1 cellular context compared by ENCODE assay signal in the genomic region with DNA sequence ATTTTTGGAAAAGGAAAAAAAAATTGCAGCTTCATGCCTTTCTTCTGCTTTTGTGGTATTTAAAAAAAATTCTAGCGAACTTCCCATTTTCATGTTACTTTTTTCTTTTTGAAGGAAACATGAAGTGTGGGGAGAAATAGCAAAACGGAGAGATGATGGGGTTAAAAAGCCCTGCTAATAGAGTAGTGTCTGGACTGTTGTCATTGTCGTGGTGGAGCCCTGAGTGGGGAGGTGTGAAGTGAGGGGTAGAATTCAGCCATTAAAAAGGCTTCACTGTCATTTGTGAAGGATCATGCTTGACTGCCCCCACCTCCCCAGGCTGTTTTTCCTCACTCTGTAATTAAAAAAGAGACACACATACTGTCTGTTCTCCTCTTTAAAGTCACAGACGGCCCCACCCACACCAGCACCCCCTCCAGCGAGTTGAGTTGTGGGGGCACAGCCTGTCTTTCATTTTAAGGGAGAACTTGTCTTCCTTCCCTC.
TF ChIP-seq lines count a peak whose summit lies in the region.

No MANE protein-coding gene starts in this region.

TF ChIP-seq in SK-N-SH, 30 proteins besides CTCF, POLR2A, EP300 and RAD21 (continued from another document):
- TF ChIP-seq, protein P1, sequence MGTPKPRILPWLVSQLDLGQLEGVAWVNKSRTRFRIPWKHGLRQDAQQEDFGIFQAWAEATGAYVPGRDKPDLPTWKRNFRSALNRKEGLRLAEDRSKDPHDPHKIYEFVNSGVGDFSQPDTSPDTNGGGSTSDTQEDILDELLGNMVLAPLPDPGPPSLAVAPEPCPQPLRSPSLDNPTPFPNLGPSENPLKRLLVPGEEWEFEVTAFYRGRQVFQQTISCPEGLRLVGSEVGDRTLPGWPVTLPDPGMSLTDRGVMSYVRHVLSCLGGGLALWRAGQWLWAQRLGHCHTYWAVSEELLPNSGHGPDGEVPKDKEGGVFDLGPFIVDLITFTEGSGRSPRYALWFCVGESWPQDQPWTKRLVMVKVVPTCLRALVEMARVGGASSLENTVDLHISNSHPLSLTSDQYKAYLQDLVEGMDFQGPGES (IDR thresholded peaks at IDR 0.05; ENCODE audit: low read depth, low read length): no peak
- TF ChIP-seq RFX5 (IDR thresholded peaks at IDR 0.05; ENCODE audit: low read length) (no peak), YY1 (IDR thresholded peaks at IDR 0.05; ENCODE audit: low read depth) (no peak), FOSL2 (IDR thresholded peaks at IDR 0.05; ENCODE audit: borderline replicate concordance, low read depth) (no peak), NFIC (IDR thresholded peaks at IDR 0.05; ENCODE audit: borderline replicate concordance) (no peak), POLR2AphosphoS5 (IDR thresholded peaks at IDR 0.05; ENCODE audit: low read depth, low read length) (no peak)
TF ChIP-seq in SK-N-SH: peak in this region for 0.
